In genomic region chr20:50546729-50547314, GRCh38 we compare ENCODE assay signal across 10 cellular contexts.
DNase-seq lines count a peak whose midpoint lies in the region; ATAC-seq and FAIRE-seq lines count a peak whose summit lies in the region.
"Had no signal": no experiment of that assay in that cellular context is flagged by ENCODE, and none has a peak within 500 bp of the region (broad histone marks: within the 10 kb centered on the region; RNA-seq: fewer than 3 reads in every experiment).

No MANE protein-coding gene starts in this region.

- FAIRE-seq in islet of Langerhans (lab: Jason Lieb, UNC): peak; percentile 77
- FAIRE-seq: TTC549 had no signal

- no peaks in the 10 kb centered on the region; a peak in 1 of 22 replicates for H3K9me3 ChIP-seq in BLaER1 treated with 17β-estradiol and CSF1 and Interleukin-3, amounts not matched to agents 10 nM and 100 nM (replicated peaks in 1 of 11)

- ATAC-seq in GM19023 (IDR thresholded peaks at IDR 0.05; ENCODE audit: unreplicated experiment) (peak; percentile 48), GM21515 (IDR thresholded peaks at IDR 0.05; ENCODE audit: unreplicated experiment) (no peak), HG03025 (IDR thresholded peaks at IDR 0.05; ENCODE audit: low FRiP score, unreplicated experiment) (no peak)

- H3K4me2 ChIP-seq in BLaER1 treated with 17β-estradiol and CSF1 and Interleukin-3, amounts not matched to agents 10 nM and 100 nM: peak overlapping the region; percentile 21 to 94 (median 61); a peak in 21 of 22 replicates

- H3K4me3 ChIP-seq in BLaER1 treated with 17β-estradiol and CSF1 and Interleukin-3, amounts not matched to agents 10 nM and 100 nM: peak overlapping the region in 2 of 10 experiments; percentile 27 to 39; a peak in 3 of 20 replicates

- H3K36me3 ChIP-seq in BLaER1 treated with 17β-estradiol and CSF1 and Interleukin-3, amounts not matched to agents 10 nM and 100 nM: peaks cover 11 to 57% (median 32%) of the 10 kb centered on the region in 11 experiments; a peak in 21 of 22 replicates

- peaks cover 10 to 96% (median 49%) of the 10 kb centered on the region in 11 experiments; a peak in 19 of 22 replicates for H4K20me1 ChIP-seq in BLaER1 treated with 17β-estradiol and CSF1 and Interleukin-3, amounts not matched to agents 10 nM and 100 nM

- DNase-seq in RPMI8226 (peak; percentile 13), KBM-7 (no peak), NCI-H2081 treated with DMSO at 0.1 percent for 48 hours (lab: John Stamatoyannopoulos, UW) (no peak)
- DNase-seq: effector CD8-positive, alpha-beta T cell had no signal

- in situ Hi-C loops in KBM-7 (cut with MboI; ENCODE audit: low pct_unique_long_range_greater_than_20kb, low sequenced_read_pairs): no loop called here

- H3K27me3 ChIP-seq in BLaER1 treated with 17β-estradiol and CSF1 and Interleukin-3, amounts not matched to agents 10 nM and 100 nM: no peaks in the 10 kb centered on the region

- peaks cover 29 to 100% (median 50%) of the 10 kb centered on the region in 10 experiments for H3K4me1 ChIP-seq in BLaER1 treated with 17β-estradiol and CSF1 and Interleukin-3, amounts not matched to agents 10 nM and 100 nM

- H3K27ac ChIP-seq in BLaER1 treated with 17β-estradiol and CSF1 and Interleukin-3, amounts not matched to agents 10 nM and 100 nM: peak overlapping the region in 5 of 11 experiments; percentile 15 to 70 (median 57); a peak in 8 of 22 replicates

- H3K9ac ChIP-seq in BLaER1 treated with 17β-estradiol and CSF1 and Interleukin-3, amounts not matched to agents 10 nM and 100 nM: peak overlapping the region in 5 of 11 experiments; percentile 8 to 62 (median 41); a peak in 6 of 22 replicates
